ENCODE assay signal across 8 cellular contexts in the genomic region with DNA sequence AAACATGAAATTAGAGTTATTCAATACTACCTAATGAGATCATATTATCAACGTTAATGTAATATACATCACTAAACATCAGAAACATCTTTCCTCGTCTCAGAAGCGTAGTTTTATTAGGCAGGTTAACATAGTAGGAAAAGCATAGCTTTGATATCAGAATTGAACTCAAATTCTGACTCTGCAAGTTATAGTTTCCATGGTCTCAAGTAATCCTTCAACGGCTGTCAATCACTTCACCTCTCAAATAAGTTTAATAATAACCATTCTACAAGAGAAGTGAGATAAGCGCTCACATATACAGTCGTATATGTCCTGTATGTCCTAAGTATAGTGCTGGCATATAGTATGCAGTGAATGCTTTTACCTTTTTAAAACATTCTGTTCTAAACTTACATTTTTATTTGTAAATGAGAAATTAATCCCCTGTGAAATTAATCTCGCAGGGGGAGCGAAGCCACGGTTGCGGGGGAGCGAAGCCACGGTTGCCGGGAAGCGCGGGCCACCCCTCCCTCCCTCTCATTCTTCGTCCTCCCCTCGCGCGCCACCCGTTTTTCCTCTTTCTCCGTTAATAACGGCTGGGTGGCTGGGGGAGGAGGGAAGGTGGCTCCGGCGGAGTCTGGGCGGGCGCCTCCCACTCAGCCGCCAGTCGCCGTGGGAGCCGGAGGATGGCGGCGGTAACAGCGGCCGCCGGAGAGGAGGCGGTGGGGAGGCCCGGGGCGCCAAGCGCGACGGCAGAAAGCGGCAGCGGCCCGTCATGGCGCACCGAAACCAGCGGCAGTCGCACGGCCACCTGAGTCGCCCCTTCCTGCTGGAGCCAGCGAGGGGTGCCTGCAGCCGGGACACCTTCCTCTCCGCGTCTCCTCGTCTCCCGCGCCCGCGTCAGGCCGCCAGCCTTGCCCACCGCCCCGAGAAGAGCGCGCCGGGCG.
DNase-seq lines count a peak whose midpoint lies in the region; ATAC-seq and TF ChIP-seq lines count a peak whose summit lies in the region.
"Not testable (repeated sequence)": the region's sequence is repeated elsewhere in the genome, so short reads cannot be mapped to it uniquely, and the experiment has no call there.

No MANE protein-coding gene starts in this region.

- DNase-seq in COLO668 (lab: John Stamatoyannopoulos, UW; ENCODE audit: unreplicated experiment) (peak; percentile 81), NCI-H69 (lab: John Stamatoyannopoulos, UW) (peak; percentile 77)
- peak; percentile 62 for DNase-seq in activated CD8-positive, alpha-beta T cell treated with anti-CD3 and anti-CD28 coated beads for 36 hours
- DNase-seq in effector memory CD4-positive, alpha-beta T cell: peak in 2 of 3 donors; percentile 16 to 18
- peak; percentile 16 to 32 for DNase-seq in stimulated activated CD4-positive, alpha-beta T cell treated with anti-CD3 and anti-CD28 coated beads, Interleukin-2, amount 100 ng/mL, for 48 hours

- CTCF ChIA-PET in activated CD8-positive, alpha-beta T cell treated with anti-CD3 and anti-CD28 coated beads for 36 hours (lab: Charles Lee): not testable (repeated sequence)

- TF ChIP-seq CTCF in activated CD8-positive, alpha-beta T cell treated with anti-CD3 and anti-CD28 coated beads for 36 hours (IDR thresholded peaks at IDR 0.05); liver (IDR thresholded peaks at IDR 0.05; ENCODE audit: low read depth, low read length, missing input control): not testable (repeated sequence)

- peak; percentile 21 for ATAC-seq in GM19468 (IDR thresholded peaks at IDR 0.05; ENCODE audit: extremely low read depth, unreplicated experiment)
- ATAC-seq in HG03442 (IDR thresholded peaks at IDR 0.05; ENCODE audit: unreplicated experiment): peak; percentile 38
- peak; percentile 72 for ATAC-seq in activated CD8-positive, alpha-beta T cell treated with anti-CD3 and anti-CD28 coated beads for 36 hours

- H3K9me3 Mint-ChIP-seq in activated CD8-positive, alpha-beta T cell treated with anti-CD3 and anti-CD28 coated beads for 36 hours: not testable (repeated sequence)

- WGBS in liver: 2% methylated on average over 66 of the region's 66 CpGs

- H3K4me3 ChIP-seq in effector memory CD4-positive, alpha-beta T cell (ENCODE audit: insufficient read depth, low read depth, low read length, poor library complexity, severe bottlenecking): peak overlapping the region; percentile 53
- H3K4me3 ChIP-seq in liver (ENCODE audit: low read depth in 1 of 3, low read length in 3 of 3): peak overlapping the region; percentile 63 to 84 (median 78)

- peak overlapping the region; percentile 71 for H3K4me3 Mint-ChIP-seq in activated CD8-positive, alpha-beta T cell treated with anti-CD3 and anti-CD28 coated beads for 36 hours

- H3K4me1 ChIP-seq in effector memory CD4-positive, alpha-beta T cell (ENCODE audit: control insufficient read depth, insufficient read depth, low read length, poor library complexity, severe bottlenecking); liver (ENCODE audit: control insufficient read depth in 4 of 4, insufficient read depth in 4 of 4, low read length in 3 of 4): not testable (repeated sequence)

- TF ChIP-seq RAD21 in liver (IDR thresholded peaks at IDR 0.05): not testable (repeated sequence)

- H3K9me3 ChIP-seq in effector memory CD4-positive, alpha-beta T cell (ENCODE audit: control insufficient read depth, low read length); liver (ENCODE audit: control insufficient read depth in 4 of 4, low read length in 3 of 4): not testable (repeated sequence)

- not testable (repeated sequence) for H3K27me3 ChIP-seq in effector memory CD4-positive, alpha-beta T cell (replicated peaks; ENCODE audit: control insufficient read depth, insufficient read depth, low read length, poor library complexity, severe bottlenecking); liver (ENCODE audit: control insufficient read depth in 4 of 4, insufficient read depth in 4 of 4, low read length in 3 of 4)

- H3K36me3 ChIP-seq in effector memory CD4-positive, alpha-beta T cell (ENCODE audit: control insufficient read depth, insufficient read depth, low read length); liver (ENCODE audit: control insufficient read depth in 4 of 4, insufficient read depth in 3 of 4, low read depth in 1 of 4, low read length in 3 of 4): not testable (repeated sequence)

- not testable (repeated sequence) for H3K36me3 Mint-ChIP-seq in activated CD8-positive, alpha-beta T cell treated with anti-CD3 and anti-CD28 coated beads for 36 hours (ENCODE audit: low read depth)

- H3K27ac ChIP-seq in effector memory CD4-positive, alpha-beta T cell (ENCODE audit: insufficient read depth, low read length, poor library complexity, severe bottlenecking): not testable (repeated sequence)
- H3K27ac ChIP-seq in liver (ENCODE audit: low read depth in 1 of 2, low read length in 2 of 2): peak overlapping the region; percentile 46 to 71

- POLR2A ChIA-PET in activated CD8-positive, alpha-beta T cell treated with anti-CD3 and anti-CD28 coated beads for 36 hours (lab: Charles Lee): not testable (repeated sequence)

- H3K27ac Mint-ChIP-seq in activated CD8-positive, alpha-beta T cell treated with anti-CD3 and anti-CD28 coated beads for 36 hours: not testable (repeated sequence)

- not testable (repeated sequence) for H3K27me3 Mint-ChIP-seq in activated CD8-positive, alpha-beta T cell treated with anti-CD3 and anti-CD28 coated beads for 36 hours

- not testable (repeated sequence) for H3K4me1 Mint-ChIP-seq in activated CD8-positive, alpha-beta T cell treated with anti-CD3 and anti-CD28 coated beads for 36 hours (ENCODE audit: low read depth)

- H3K9ac ChIP-seq in liver (ENCODE audit: low read depth in 1 of 2, low read length in 2 of 2): peak overlapping the region in 1 of 2 donors; percentile 47

- intact Hi-C loops in activated CD8-positive, alpha-beta T cell treated with anti-CD3 and anti-CD28 coated beads for 36 hours (cut with micrococcal nuclease): not testable (repeated sequence)

TF ChIP-seq in liver, 16 proteins besides CTCF, POLR2A, EP300 and RAD21:
- TF ChIP-seq YY1 (IDR thresholded peaks at IDR 0.05): peak; percentile 44
- TF ChIP-seq TAF1 (conservative IDR thresholded peaks at IDR 0.05): peak; percentile 23

Comparison
In these comparisons a context has a peak if more than half of its experiments do, and no peak if none do; other contexts are left out.
1. DNase-seq: peak in every context shown above with its lines; median percentile 81 in COLO668; 77 in NCI-H69; 62 in activated CD8-positive, alpha-beta T cell treated with anti-CD3 and anti-CD28 coated beads for 36 hours; 24 in stimulated activated CD4-positive, alpha-beta T cell treated with anti-CD3 and anti-CD28 coated beads, Interleukin-2, amount 100 ng/mL, for 48 hours; 17 in effector memory CD4-positive, alpha-beta T cell.
2. ATAC-seq: peak in every context shown above with its lines; median percentile 72 in activated CD8-positive, alpha-beta T cell treated with anti-CD3 and anti-CD28 coated beads for 36 hours; 38 in HG03442; 21 in GM19468.